In genomic region chr4:123244233-123244632, GRCh38 we compare ENCODE assay signal across 10 cellular contexts.
DNase-seq lines count a peak whose midpoint lies in the region; ATAC-seq, FAIRE-seq and TF ChIP-seq lines count a peak whose summit lies in the region.
"Had no signal": no experiment of that assay in that cellular context is flagged by ENCODE, and none has a peak within 500 bp of the region (broad histone marks: within the 10 kb centered on the region; RNA-seq: fewer than 3 reads in every experiment).

No MANE protein-coding gene starts in this region.

- no peak overlapping the region for H3K4me3 ChIP-seq in BLaER1
- peak overlapping the region; percentile 8 for H3K4me3 ChIP-seq in adipocyte (ENCODE audit: low read length)
- H3K4me3 ChIP-seq in kidney (ENCODE audit: low read length in 2 of 2) = no peak overlapping the region

- no peaks in the 10 kb centered on the region for H3K27me3 Mint-ChIP-seq in activated CD4-positive, alpha-beta memory T cell treated with anti-CD3 and anti-CD28 coated beads, Interleukin-2, amount 10 ng/mL, durations not matched to agents 7 days and 5 days
- no peaks in the 10 kb centered on the region for H3K27me3 Mint-ChIP-seq in effector memory CD8-positive, alpha-beta T cell

- intact Hi-C loops in kidney (cut with DNase I) = no loop called here

- no peaks in the 10 kb centered on the region for H3K4me1 Mint-ChIP-seq in activated CD4-positive, alpha-beta memory T cell treated with anti-CD3 and anti-CD28 coated beads, Interleukin-2, amount 10 ng/mL, durations not matched to agents 7 days and 5 days
- no peaks in the 10 kb centered on the region for H3K4me1 Mint-ChIP-seq in effector memory CD8-positive, alpha-beta T cell (ENCODE audit: low read depth in 2 of 2)

- CTCF ChIA-PET in HEK293T (lab: Yijun Ruan, JAX) = no interaction called here
- CTCF ChIA-PET in activated CD4-positive, alpha-beta memory T cell treated with anti-CD3 and anti-CD28 coated beads, Interleukin-2, amount 10 ng/mL, durations not matched to agents 7 days and 5 days (lab: Charles Lee) = no interaction called here

- ATAC-seq in effector memory CD8-positive, alpha-beta T cell (replicated peaks) = no peak

- H3K9me3 ChIP-seq in BLaER1 = peaks cover 7% of the 10 kb centered on the region
- H3K9me3 ChIP-seq in adipocyte (ENCODE audit: control insufficient read depth, low read length) = no peaks in the 10 kb centered on the region
- H3K9me3 ChIP-seq in kidney (ENCODE audit: control insufficient read depth in 1 of 2, low read length in 2 of 2) = no peaks in the 10 kb centered on the region

- peak; percentile 13 for TF ChIP-seq CTCF in kidney (IDR thresholded peaks at IDR 0.05; ENCODE audit: borderline replicate concordance, extremely low read depth, insufficient read depth)

- peak overlapping the region; percentile 65 for H3K4me2 ChIP-seq in BLaER1

- peaks cover 10% of the 10 kb centered on the region for H3K9me3 Mint-ChIP-seq in activated CD4-positive, alpha-beta memory T cell treated with anti-CD3 and anti-CD28 coated beads, Interleukin-2, amount 10 ng/mL, durations not matched to agents 7 days and 5 days
- peaks cover 11 to 15% of the 10 kb centered on the region in 2 donors for H3K9me3 Mint-ChIP-seq in effector memory CD8-positive, alpha-beta T cell

- H3K4me1 ChIP-seq in BLaER1 (peaks cover 40% of the 10 kb centered on the region), adipocyte (ENCODE audit: control insufficient read depth, insufficient read depth, low read length) (peaks cover 43% of the 10 kb centered on the region), kidney (ENCODE audit: control insufficient read depth in 1 of 2, insufficient read depth in 1 of 2, low read depth in 1 of 2, low read length in 2 of 2) (no peaks in the 10 kb centered on the region)

- H3K27ac ChIP-seq in BLaER1 = no peak overlapping the region
- no peak overlapping the region for H3K27ac ChIP-seq in kidney (ENCODE audit: low read depth in 2 of 2, low read length in 2 of 2)

- H3K36me3 ChIP-seq in BLaER1 = no peaks in the 10 kb centered on the region
- H3K36me3 ChIP-seq in adipocyte (ENCODE audit: control insufficient read depth, insufficient read depth, low read length, severe bottlenecking) = no peaks in the 10 kb centered on the region
- no peaks in the 10 kb centered on the region for H3K36me3 ChIP-seq in kidney (ENCODE audit: control insufficient read depth in 1 of 2, insufficient read depth in 2 of 2, low read length in 2 of 2)

- no peaks in the 10 kb centered on the region for H3K36me3 Mint-ChIP-seq in activated CD4-positive, alpha-beta memory T cell treated with anti-CD3 and anti-CD28 coated beads, Interleukin-2, amount 10 ng/mL, durations not matched to agents 7 days and 5 days (ENCODE audit: low read depth)
- H3K36me3 Mint-ChIP-seq in effector memory CD8-positive, alpha-beta T cell (ENCODE audit: insufficient read depth) = no peaks in the 10 kb centered on the region

- H3K27ac Mint-ChIP-seq in activated CD4-positive, alpha-beta memory T cell treated with anti-CD3 and anti-CD28 coated beads, Interleukin-2, amount 10 ng/mL, durations not matched to agents 7 days and 5 days = no peak overlapping the region
- H3K27ac Mint-ChIP-seq in effector memory CD8-positive, alpha-beta T cell = no peak overlapping the region

- H3K9ac ChIP-seq in BLaER1 (no peak overlapping the region), adipocyte (ENCODE audit: low read length) (peak overlapping the region; percentile 29), kidney (ENCODE audit: low read length in 2 of 2) (no peak overlapping the region)

- H4K20me1 ChIP-seq in BLaER1 = no peaks in the 10 kb centered on the region

- DNase-seq in HEK293T (ENCODE audit: extremely low spot score) = peak; percentile 8
- no peak for DNase-seq in adipocyte (ENCODE audit: low read depth)
- peak; percentile 73 for DNase-seq in kidney
- no peak for DNase-seq in activated CD4-positive, alpha-beta memory T cell treated with anti-CD3 and anti-CD28 coated beads, Interleukin-2, amount 10 ng/mL, durations not matched to agents 7 days and 5 days
- DNase-seq in kidney glomerular epithelial cell (lab: John Stamatoyannopoulos, UW) = no peak
- no peak for DNase-seq in LoVo (ENCODE audit: low spot score)
- no peak for DNase-seq in effector memory CD8-positive, alpha-beta T cell
- DNase-seq: DMS79 treated with DMSO at 0.1 percent for 48 hours had no signal

- no peak for FAIRE-seq in kidney (lab: Jason Lieb, UNC)

- no peak overlapping the region for H3K4me3 Mint-ChIP-seq in activated CD4-positive, alpha-beta memory T cell treated with anti-CD3 and anti-CD28 coated beads, Interleukin-2, amount 10 ng/mL, durations not matched to agents 7 days and 5 days
- H3K4me3 Mint-ChIP-seq in effector memory CD8-positive, alpha-beta T cell = no peak overlapping the region
- H3K4me3 Mint-ChIP-seq: neural crest cell had no signal

- POLR2A ChIA-PET in HEK293T (lab: Yijun Ruan, JAX) = no interaction called here
- POLR2A ChIA-PET in activated CD4-positive, alpha-beta memory T cell treated with anti-CD3 and anti-CD28 coated beads, Interleukin-2, amount 10 ng/mL, durations not matched to agents 7 days and 5 days (lab: Charles Lee) = no interaction called here

- H3K27me3 ChIP-seq in BLaER1 (no peaks in the 10 kb centered on the region), adipocyte (replicated peaks; ENCODE audit: control insufficient read depth, insufficient read depth, low read length) (no peaks in the 10 kb centered on the region)

TF ChIP-seq in HEK293T, 16 proteins besides CTCF, POLR2A, EP300 and RAD21:
- TF ChIP-seq FOXK2 (IDR thresholded peaks at IDR 0.05) = no peak
- TF ChIP-seq ZNF384 (IDR thresholded peaks at IDR 0.05) = no peak
- TF ChIP-seq, protein P1, sequence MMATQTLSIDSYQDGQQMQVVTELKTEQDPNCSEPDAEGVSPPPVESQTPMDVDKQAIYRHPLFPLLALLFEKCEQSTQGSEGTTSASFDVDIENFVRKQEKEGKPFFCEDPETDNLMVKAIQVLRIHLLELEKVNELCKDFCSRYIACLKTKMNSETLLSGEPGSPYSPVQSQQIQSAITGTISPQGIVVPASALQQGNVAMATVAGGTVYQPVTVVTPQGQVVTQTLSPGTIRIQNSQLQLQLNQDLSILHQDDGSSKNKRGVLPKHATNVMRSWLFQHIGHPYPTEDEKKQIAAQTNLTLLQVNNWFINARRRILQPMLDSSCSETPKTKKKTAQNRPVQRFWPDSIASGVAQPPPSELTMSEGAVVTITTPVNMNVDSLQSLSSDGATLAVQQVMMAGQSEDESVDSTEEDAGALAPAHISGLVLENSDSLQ (IDR thresholded peaks at IDR 0.05) = no peak
- TF ChIP-seq HDGF (IDR thresholded peaks at IDR 0.05; ENCODE audit: borderline replicate concordance) = no peak
- TF ChIP-seq FOXA1 (IDR thresholded peaks at IDR 0.05) = no peak
- TF ChIP-seq LEF1 (IDR thresholded peaks at IDR 0.05; ENCODE audit: borderline replicate concordance) = no peak
- no peak for TF ChIP-seq SUZ12 (IDR thresholded peaks at IDR 0.05)

Comparison
In these comparisons a context has a peak if more than half of its experiments do, and no peak if none do; other contexts are left out.
1. DNase-seq: peak in HEK293T (single experiment) and kidney (single experiment); none in adipocyte (single experiment), activated CD4-positive, alpha-beta memory T cell treated with anti-CD3 and anti-CD28 coated beads, Interleukin-2, amount 10 ng/mL, durations not matched to agents 7 days and 5 days (single experiment), kidney glomerular epithelial cell (single experiment), LoVo (single experiment) and effector memory CD8-positive, alpha-beta T cell (0 of 3).